Comparison of ENCODE assay signal across 1 cellular context in the genomic region with DNA sequence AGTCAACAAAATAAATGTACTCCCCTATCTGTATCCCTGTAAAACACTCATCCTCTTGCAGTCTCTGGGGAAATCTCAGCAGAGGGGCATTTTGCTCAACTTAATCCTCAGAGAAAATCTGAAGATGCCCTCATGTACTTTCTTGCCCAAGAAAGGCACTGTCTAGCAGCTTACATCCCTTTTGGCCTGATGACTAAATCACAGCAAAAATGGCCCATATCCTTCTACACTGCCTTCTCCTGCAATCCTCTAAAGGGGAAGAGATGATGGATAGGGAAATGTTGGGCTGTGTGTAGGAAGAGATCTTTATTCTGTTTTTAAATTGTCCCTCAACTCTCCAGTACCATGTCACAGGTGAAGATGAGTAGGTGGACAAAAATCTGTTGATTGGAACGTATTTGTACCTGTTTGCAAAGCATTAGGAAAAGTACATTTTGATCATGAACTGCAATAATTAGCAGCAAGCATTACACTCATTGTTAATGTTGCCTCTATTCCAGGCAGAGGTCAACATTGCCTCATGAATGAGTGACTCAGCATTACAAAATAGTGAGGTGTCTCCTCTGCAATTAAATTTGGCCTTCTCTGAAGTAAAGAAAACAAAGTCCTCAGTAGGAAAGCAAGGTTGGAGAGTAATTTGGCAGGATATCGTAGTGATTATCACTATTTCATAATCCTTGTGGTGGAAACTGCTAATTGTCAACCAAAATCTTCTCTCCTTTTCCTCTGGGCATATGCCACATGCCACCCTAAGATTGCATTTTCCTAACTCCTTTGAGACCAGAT.
TF ChIP-seq lines count a peak whose summit lies in the region.

No MANE protein-coding gene starts in this region.

TF ChIP-seq in HEK293, 187 proteins besides CTCF, POLR2A, EP300 and RAD21 (continued from another document and continues in another):
- TF ChIP-seq SALL2 (tag by site-specific recombination; IDR thresholded peaks at IDR 0.05; ENCODE audit: borderline replicate concordance): no peak
- no peak for TF ChIP-seq ZNF658 (tag by site-specific recombination; IDR thresholded peaks at IDR 0.05)
- TF ChIP-seq SP2 (tag by site-specific recombination; IDR thresholded peaks at IDR 0.05): no peak
- TF ChIP-seq, protein P1, sequence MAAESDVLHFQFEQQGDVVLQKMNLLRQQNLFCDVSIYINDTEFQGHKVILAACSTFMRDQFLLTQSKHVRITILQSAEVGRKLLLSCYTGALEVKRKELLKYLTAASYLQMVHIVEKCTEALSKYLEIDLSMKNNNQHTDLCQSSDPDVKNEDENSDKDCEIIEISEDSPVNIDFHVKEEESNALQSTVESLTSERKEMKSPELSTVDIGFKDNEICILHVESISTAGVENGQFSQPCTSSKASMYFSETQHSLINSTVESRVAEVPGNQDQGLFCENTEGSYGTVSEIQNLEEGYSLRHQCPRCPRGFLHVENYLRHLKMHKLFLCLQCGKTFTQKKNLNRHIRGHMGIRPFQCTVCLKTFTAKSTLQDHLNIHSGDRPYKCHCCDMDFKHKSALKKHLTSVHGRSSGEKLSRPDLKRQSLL (tag by site-specific recombination; IDR thresholded peaks at IDR 0.05): no peak
- no peak for TF ChIP-seq ZNF350 (tag by site-specific recombination; IDR thresholded peaks at IDR 0.05)
- no peak for TF ChIP-seq ZNF670 (tag by site-specific recombination; IDR thresholded peaks at IDR 0.05; ENCODE audit: low read depth)
- TF ChIP-seq ZNF654 (tag by site-specific recombination; IDR thresholded peaks at IDR 0.05; ENCODE audit: low read depth): no peak
- no peak for TF ChIP-seq ZNF266 (tag by site-specific recombination; IDR thresholded peaks at IDR 0.05; ENCODE audit: low read depth)
- no peak; the same call in 1 of the 2 replicates for TF ChIP-seq ZNF394 (tag by site-specific recombination; IDR thresholded peaks at IDR 0.05; ENCODE audit: borderline replicate concordance)
- peak; percentile 50; the same call in 1 of the 2 replicates for TF ChIP-seq ZNF600 (tag by site-specific recombination; IDR thresholded peaks at IDR 0.05)
- no peak for TF ChIP-seq RBAK (tag by site-specific recombination; IDR thresholded peaks at IDR 0.05)
- TF ChIP-seq ZNF561 (tag by site-specific recombination; IDR thresholded peaks at IDR 0.05; ENCODE audit: borderline replicate concordance): no peak
- TF ChIP-seq ZNF184 (tag by site-specific recombination; IDR thresholded peaks at IDR 0.05): peak; percentile 73; the same call in 1 of the 2 replicates
- TF ChIP-seq ZNF391 (tag by site-specific recombination; IDR thresholded peaks at IDR 0.05; ENCODE audit: borderline replicate concordance, low read depth): no peak
- no peak for TF ChIP-seq ZNF140 (tag by site-specific recombination; IDR thresholded peaks at IDR 0.05)
- no peak for TF ChIP-seq ZNF223 (tag by site-specific recombination; IDR thresholded peaks at IDR 0.05)
- TF ChIP-seq ZNF19 (tag by site-specific recombination; IDR thresholded peaks at IDR 0.05; ENCODE audit: low read depth): no peak
- no peak for TF ChIP-seq ZNF16 (tag by site-specific recombination; IDR thresholded peaks at IDR 0.05; ENCODE audit: low read depth)
- no peak for TF ChIP-seq WT1 (tag by site-specific recombination; IDR thresholded peaks at IDR 0.05)
- no peak for TF ChIP-seq SCRT1 (tag by site-specific recombination; IDR thresholded peaks at IDR 0.05; ENCODE audit: borderline replicate concordance)
- no peak for TF ChIP-seq ZNF571 (tag by site-specific recombination; IDR thresholded peaks at IDR 0.05)
- TF ChIP-seq, protein P2, sequence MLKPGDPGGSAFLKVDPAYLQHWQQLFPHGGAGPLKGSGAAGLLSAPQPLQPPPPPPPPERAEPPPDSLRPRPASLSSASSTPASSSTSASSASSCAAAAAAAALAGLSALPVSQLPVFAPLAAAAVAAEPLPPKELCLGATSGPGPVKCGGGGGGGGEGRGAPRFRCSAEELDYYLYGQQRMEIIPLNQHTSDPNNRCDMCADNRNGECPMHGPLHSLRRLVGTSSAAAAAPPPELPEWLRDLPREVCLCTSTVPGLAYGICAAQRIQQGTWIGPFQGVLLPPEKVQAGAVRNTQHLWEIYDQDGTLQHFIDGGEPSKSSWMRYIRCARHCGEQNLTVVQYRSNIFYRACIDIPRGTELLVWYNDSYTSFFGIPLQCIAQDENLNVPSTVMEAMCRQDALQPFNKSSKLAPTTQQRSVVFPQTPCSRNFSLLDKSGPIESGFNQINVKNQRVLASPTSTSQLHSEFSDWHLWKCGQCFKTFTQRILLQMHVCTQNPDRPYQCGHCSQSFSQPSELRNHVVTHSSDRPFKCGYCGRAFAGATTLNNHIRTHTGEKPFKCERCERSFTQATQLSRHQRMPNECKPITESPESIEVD (tag by site-specific recombination; IDR thresholded peaks at IDR 0.05): peak; percentile 82
- peak; percentile 76 for TF ChIP-seq ZNF843 (tag by site-specific recombination; IDR thresholded peaks at IDR 0.05)
- no peak for TF ChIP-seq ZNF514 (tag by site-specific recombination; IDR thresholded peaks at IDR 0.05)
- peak; percentile 58; the same call in 1 of the 2 replicates for TF ChIP-seq ZNF558 (tag by site-specific recombination; IDR thresholded peaks at IDR 0.05)
- TF ChIP-seq KLF9 (tag by site-specific recombination; IDR thresholded peaks at IDR 0.05; ENCODE audit: low read depth): no peak
- no peak for TF ChIP-seq ZNF354C (tag by site-specific recombination; IDR thresholded peaks at IDR 0.05; ENCODE audit: borderline replicate concordance, low read depth)
- TF ChIP-seq, protein P3, sequence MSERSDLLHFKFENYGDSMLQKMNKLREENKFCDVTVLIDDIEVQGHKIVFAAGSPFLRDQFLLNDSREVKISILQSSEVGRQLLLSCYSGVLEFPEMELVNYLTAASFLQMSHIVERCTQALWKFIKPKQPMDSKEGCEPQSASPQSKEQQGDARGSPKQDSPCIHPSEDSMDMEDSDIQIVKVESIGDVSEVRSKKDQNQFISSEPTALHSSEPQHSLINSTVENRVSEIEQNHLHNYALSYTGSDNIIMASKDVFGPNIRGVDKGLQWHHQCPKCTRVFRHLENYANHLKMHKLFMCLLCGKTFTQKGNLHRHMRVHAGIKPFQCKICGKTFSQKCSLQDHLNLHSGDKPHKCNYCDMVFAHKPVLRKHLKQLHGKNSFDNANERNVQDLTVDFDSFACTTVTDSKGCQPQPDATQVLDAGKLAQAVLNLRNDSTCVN (tag by site-specific recombination; optimal IDR thresholded peaks at IDR 0.05): no peak
- peak; percentile 77 for TF ChIP-seq ZNF660 (tag by site-specific recombination; IDR thresholded peaks at IDR 0.05)
- TF ChIP-seq ZNF366 (tag by site-specific recombination; conservative IDR thresholded peaks at IDR 0.05): peak; percentile 74
- no peak for TF ChIP-seq TRIM28 (IDR thresholded peaks at IDR 0.05; ENCODE audit: borderline replicate concordance, low read length)
- TF ChIP-seq ZNF621 (tag by site-specific recombination; IDR thresholded peaks at IDR 0.05): no peak
- TF ChIP-seq PATZ1 (tag by site-specific recombination; IDR thresholded peaks at IDR 0.05): no peak
- no peak for TF ChIP-seq ZFP3 (tag by site-specific recombination; IDR thresholded peaks at IDR 0.05; ENCODE audit: low read depth)
- TF ChIP-seq YY1 (tag by site-specific recombination; IDR thresholded peaks at IDR 0.05): no peak
- no peak for TF ChIP-seq ZNF580 (tag by site-specific recombination; IDR thresholded peaks at IDR 0.05)
- TF ChIP-seq ZNF202 (tag by site-specific recombination; IDR thresholded peaks at IDR 0.05; ENCODE audit: borderline replicate concordance): no peak
- TF ChIP-seq, protein P4, sequence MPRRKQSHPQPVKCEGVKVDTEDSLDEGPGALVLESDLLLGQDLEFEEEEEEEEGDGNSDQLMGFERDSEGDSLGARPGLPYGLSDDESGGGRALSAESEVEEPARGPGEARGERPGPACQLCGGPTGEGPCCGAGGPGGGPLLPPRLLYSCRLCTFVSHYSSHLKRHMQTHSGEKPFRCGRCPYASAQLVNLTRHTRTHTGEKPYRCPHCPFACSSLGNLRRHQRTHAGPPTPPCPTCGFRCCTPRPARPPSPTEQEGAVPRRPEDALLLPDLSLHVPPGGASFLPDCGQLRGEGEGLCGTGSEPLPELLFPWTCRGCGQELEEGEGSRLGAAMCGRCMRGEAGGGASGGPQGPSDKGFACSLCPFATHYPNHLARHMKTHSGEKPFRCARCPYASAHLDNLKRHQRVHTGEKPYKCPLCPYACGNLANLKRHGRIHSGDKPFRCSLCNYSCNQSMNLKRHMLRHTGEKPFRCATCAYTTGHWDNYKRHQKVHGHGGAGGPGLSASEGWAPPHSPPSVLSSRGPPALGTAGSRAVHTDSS (tag by site-specific recombination; IDR thresholded peaks at IDR 0.05): no peak
- no peak for TF ChIP-seq ZNF423 (tag by site-specific recombination; IDR thresholded peaks at IDR 0.05)
- TF ChIP-seq ZNF214 (tag by site-specific recombination; IDR thresholded peaks at IDR 0.05; ENCODE audit: borderline replicate concordance): no peak
- TF ChIP-seq OVOL3 (tag by site-specific recombination; IDR thresholded peaks at IDR 0.05): no peak
- TF ChIP-seq ZNF114 (tag by site-specific recombination; IDR thresholded peaks at IDR 0.05): no peak
- TF ChIP-seq ZFHX2 (tag by site-specific recombination; conservative IDR thresholded peaks at IDR 0.05): no peak
- TF ChIP-seq ZFP69B (tag by site-specific recombination; IDR thresholded peaks at IDR 0.05): peak; percentile 71
- TF ChIP-seq ZNF530 (tag by site-specific recombination; IDR thresholded peaks at IDR 0.05; ENCODE audit: low read depth): no peak
- no peak for TF ChIP-seq GLIS2 (tag by site-specific recombination; IDR thresholded peaks at IDR 0.05)
- no peak for TF ChIP-seq ZNF624 (tag by site-specific recombination; IDR thresholded peaks at IDR 0.05)
- TF ChIP-seq ZNF335 (tag by site-specific recombination; conservative IDR thresholded peaks at IDR 0.05): peak; percentile 43
- TF ChIP-seq SP7 (tag by site-specific recombination; IDR thresholded peaks at IDR 0.05): peak; percentile 98
- TF ChIP-seq PRDM4 (tag by site-specific recombination; IDR thresholded peaks at IDR 0.05): no peak
- TF ChIP-seq ZNF623 (tag by site-specific recombination; IDR thresholded peaks at IDR 0.05): no peak
- TF ChIP-seq OSR2 (tag by site-specific recombination; IDR thresholded peaks at IDR 0.05): peak; percentile 26; the same call in 1 of the 2 replicates
- no peak for TF ChIP-seq ZNF404 (tag by site-specific recombination; IDR thresholded peaks at IDR 0.05)
- TF ChIP-seq ZNF175 (tag by site-specific recombination; IDR thresholded peaks at IDR 0.05): no peak
- no peak for TF ChIP-seq ZNF2 (tag by site-specific recombination; IDR thresholded peaks at IDR 0.05)
- TF ChIP-seq HOXA7 (CRISPR knock-in tag; IDR thresholded peaks at IDR 0.05; ENCODE audit: borderline replicate concordance): no peak
- no peak for TF ChIP-seq ZBTB44 (tag by site-specific recombination; IDR thresholded peaks at IDR 0.05)
- no peak for TF ChIP-seq ZNF133 (tag by site-specific recombination; IDR thresholded peaks at IDR 0.05)
- no peak for TF ChIP-seq ZSCAN4 (tag by site-specific recombination; IDR thresholded peaks at IDR 0.05)
